In genomic region chr3:122416966-122417365, GRCh38 we compare ENCODE assay signal across 8 cellular contexts. TPM values are rescaled to one million over a fixed set of nuclear protein-coding genes. Genes with fewer than 3 reads are reported as not detected.
DNase-seq lines count a peak whose midpoint lies in the region; TF ChIP-seq lines count a peak whose summit lies in the region.

No MANE protein-coding gene starts in this region.

- H3K27ac ChIP-seq in Peyer's patch (peak overlapping the region in 2 of 4 donors; percentile 85 to 91), ovary (no peak overlapping the region)

- peaks cover 0 to 7% (median 0%) of the 10 kb centered on the region in 3 donors for H3K36me3 ChIP-seq in Peyer's patch
- no peaks in the 10 kb centered on the region for H3K36me3 ChIP-seq in ovary

- H3K4me3 ChIP-seq in Peyer's patch, result peak overlapping the region; percentile 46 to 84 (median 68)
- H3K4me3 ChIP-seq in epithelial cell of esophagus (ENCODE audit: low read length), result peak overlapping the region; percentile 86
- peak overlapping the region; percentile 82 for H3K4me3 ChIP-seq in ovary

- WGBS in ovary, 3 donors, result 36 to 52% (median 46%) methylated on average over 14 of the region's 14 CpGs

- TF ChIP-seq CTCF in Peyer's patch (IDR thresholded peaks at IDR 0.05) (no peak), epithelial cell of esophagus (IDR thresholded peaks at IDR 0.05; ENCODE audit: insufficient read depth, low read depth, low read length, missing control alignments) (no peak), ovary (IDR thresholded peaks at IDR 0.05) (no peak)

- TF ChIP-seq EP300 in ovary (IDR thresholded peaks at IDR 0.05), result no peak

- in situ Hi-C loops in Caki2 (cut with HindIII; ENCODE audit: low pct_unique_long_range_greater_than_20kb, low sequenced_read_pairs), result no loop called here

- H3K4me1 ChIP-seq in Peyer's patch, result peaks cover 0 to 26% (median 8%) of the 10 kb centered on the region in 4 donors
- peaks cover 5% of the 10 kb centered on the region for H3K4me1 ChIP-seq in ovary (ENCODE audit: insufficient read depth)

- DNase-seq in Caki2 (ENCODE audit: low read depth) (peak; percentile 21), Peyer's patch (peak in 2 of 3 donors; percentile 47 to 50), epithelial cell of esophagus (ENCODE audit: low read depth) (peak; percentile 31), ovary (no peak), Ammon's horn (ENCODE audit: low spot score) (no peak), hippocampal formation (lab: John Stamatoyannopoulos, UW) (no peak), AG08395 (ENCODE audit: low spot score) (no peak), midbrain (lab: John Stamatoyannopoulos, UW) (no peak)

- intact Hi-C loops in ovary (cut with DNase I), result loop anchor here in 1 of 4 donors (5.0 kb wide), 1 partner anchor 375 kb away; the partner anchor contains the start of gene HSPBAP1

- no peaks in the 10 kb centered on the region for H3K9me3 ChIP-seq in Peyer's patch
- H3K9me3 ChIP-seq in ovary, result no peaks in the 10 kb centered on the region

- no peak for TF ChIP-seq POLR2A in Peyer's patch (IDR thresholded peaks at IDR 0.05)
- TF ChIP-seq POLR2A in ovary (IDR thresholded peaks at IDR 0.05), result no peak

- no peaks in the 10 kb centered on the region for H3K27me3 ChIP-seq in Peyer's patch
- H3K27me3 ChIP-seq in ovary, result no peaks in the 10 kb centered on the region

RNA-seq across cellular contexts. Expression of gene WDR5B, which starts 1.1 kb away (rescaled TPM):
- total RNA-seq in Caki2 (2014; rRNA removed; shearing (Covaris generic); ENCODE audit: low replicate concordance), result 2.4 and 3.1 TPM in 2 replicates
- total RNA-seq in Peyer's patch, result 1 to 10 TPM; 2.7 to 8.3 (median 4.1) TPM
- 1 to 10 TPM; 3.1 to 6.3 (median 5.7) TPM for total RNA-seq in ovary
- polyA plus RNA-seq in ovary, result 1 to 10 TPM; 2.3 to 6.0 TPM

RNA-seq across cellular contexts. Expression of gene FAM162A, which starts 33.0 kb away (rescaled TPM):
- total RNA-seq in Caki2 (2014; rRNA removed; shearing (Covaris generic); ENCODE audit: low replicate concordance), result 36.5 and 42.1 TPM in 2 replicates
- total RNA-seq in Peyer's patch, result 10 to 100 TPM in 3 of 4 donors, 1 to 10 TPM in 1; 9.9 to 24.2 (median 17.8) TPM
- total RNA-seq in ovary, result 10 to 100 TPM; 29.8 to 71.1 (median 58.7) TPM
- polyA plus RNA-seq in ovary, result 100 to 1,000 TPM in 1 of 2 donors, 10 to 100 TPM in 1; 91.3 to 117 TPM

RNA-seq across cellular contexts. Expression of gene MIX23, which starts 33.9 kb away (rescaled TPM):
- 46.2 and 72.9 TPM in 2 replicates for total RNA-seq in Caki2 (2014; rRNA removed; shearing (Covaris generic); ENCODE audit: low replicate concordance)
- total RNA-seq in Peyer's patch (10 to 100 TPM in 3 of 4 donors, 1 to 10 TPM in 1; 9.9 to 32.8 (median 23.3) TPM), ovary (10 to 100 TPM in 6 of 7 donors, 1 to 10 TPM in 1; 8.0 to 26.7 (median 16.7) TPM)
- polyA plus RNA-seq in ovary, result 10 to 100 TPM; 13.5 to 30.7 TPM

Comparison
In these comparisons a context has a peak if more than half of its experiments do, and no peak if none do; other contexts are left out.
1. DNase-seq: peak in Caki2 (single experiment), Peyer's patch (2 of 3) and epithelial cell of esophagus (single experiment); none in ovary (0 of 5), Ammon's horn (single experiment), hippocampal formation (0 of 2), AG08395 (single experiment) and midbrain (single experiment).
2. Peak in every context shown above with its lines, with median percentiles within 50 percentile points of each other: H3K4me3 ChIP-seq.